ENCODE assay signal across 1 cellular context in the genomic region with DNA sequence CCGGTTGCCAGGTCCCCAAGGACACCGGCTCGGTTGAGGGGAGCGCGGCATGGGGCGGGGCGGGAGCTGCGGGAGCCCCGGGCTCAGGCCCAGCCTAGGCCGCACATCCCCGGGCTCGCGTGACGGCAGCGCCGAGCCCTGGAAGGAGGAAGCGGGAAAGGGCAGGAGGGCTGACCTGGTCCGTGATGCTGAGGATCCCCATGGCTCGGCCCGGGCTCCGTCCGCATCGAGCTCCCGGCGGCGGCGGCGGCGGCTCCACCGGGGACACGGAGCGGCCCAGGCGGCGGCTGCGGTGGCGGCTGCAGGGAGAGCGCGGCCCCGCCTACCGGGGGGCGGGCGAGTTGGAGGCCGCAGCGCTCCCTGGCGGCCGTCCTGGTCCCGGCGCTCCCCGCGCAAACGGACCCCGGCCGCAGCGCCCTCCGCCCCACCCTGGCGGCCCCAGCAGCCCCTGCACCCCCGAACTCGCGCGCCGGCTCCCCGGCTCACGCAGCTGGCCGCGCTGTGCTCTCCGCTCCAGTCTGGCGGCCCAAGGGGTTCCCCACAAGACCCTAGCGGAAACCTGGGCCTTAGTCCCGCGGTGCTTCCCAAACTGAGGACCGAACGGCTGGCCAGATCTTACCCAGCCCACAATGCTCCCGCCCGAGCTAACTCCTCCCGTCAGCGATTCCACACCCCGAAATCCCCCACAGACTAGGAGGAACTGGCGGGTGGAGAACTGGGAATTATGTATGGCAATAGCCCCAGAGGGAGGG.
TF ChIP-seq lines count a peak whose summit lies in the region.

Gene ANKRD52 (minus strand): TSS at position 317 of the 752 bp plus-strand sequence. CDS start 115 bp downstream, at position 202.

TF ChIP-seq in HEK293, 187 proteins besides CTCF, POLR2A, EP300 and RAD21 (continued from another document and continues in another):
- TF ChIP-seq PBX3 (CRISPR knock-in tag; IDR thresholded peaks at IDR 0.05) = no peak
- TF ChIP-seq KLF16 (tag by site-specific recombination; IDR thresholded peaks at IDR 0.05) = peak; percentile 87
- no peak for TF ChIP-seq ZNF548 (tag by site-specific recombination; IDR thresholded peaks at IDR 0.05)
- TF ChIP-seq ZNF510 (tag by site-specific recombination; IDR thresholded peaks at IDR 0.05; ENCODE audit: insufficient replicate concordance) = no peak
- TF ChIP-seq ZSCAN30 (tag by site-specific recombination; IDR thresholded peaks at IDR 0.05) = peak; percentile 89
- TF ChIP-seq, protein P1, sequence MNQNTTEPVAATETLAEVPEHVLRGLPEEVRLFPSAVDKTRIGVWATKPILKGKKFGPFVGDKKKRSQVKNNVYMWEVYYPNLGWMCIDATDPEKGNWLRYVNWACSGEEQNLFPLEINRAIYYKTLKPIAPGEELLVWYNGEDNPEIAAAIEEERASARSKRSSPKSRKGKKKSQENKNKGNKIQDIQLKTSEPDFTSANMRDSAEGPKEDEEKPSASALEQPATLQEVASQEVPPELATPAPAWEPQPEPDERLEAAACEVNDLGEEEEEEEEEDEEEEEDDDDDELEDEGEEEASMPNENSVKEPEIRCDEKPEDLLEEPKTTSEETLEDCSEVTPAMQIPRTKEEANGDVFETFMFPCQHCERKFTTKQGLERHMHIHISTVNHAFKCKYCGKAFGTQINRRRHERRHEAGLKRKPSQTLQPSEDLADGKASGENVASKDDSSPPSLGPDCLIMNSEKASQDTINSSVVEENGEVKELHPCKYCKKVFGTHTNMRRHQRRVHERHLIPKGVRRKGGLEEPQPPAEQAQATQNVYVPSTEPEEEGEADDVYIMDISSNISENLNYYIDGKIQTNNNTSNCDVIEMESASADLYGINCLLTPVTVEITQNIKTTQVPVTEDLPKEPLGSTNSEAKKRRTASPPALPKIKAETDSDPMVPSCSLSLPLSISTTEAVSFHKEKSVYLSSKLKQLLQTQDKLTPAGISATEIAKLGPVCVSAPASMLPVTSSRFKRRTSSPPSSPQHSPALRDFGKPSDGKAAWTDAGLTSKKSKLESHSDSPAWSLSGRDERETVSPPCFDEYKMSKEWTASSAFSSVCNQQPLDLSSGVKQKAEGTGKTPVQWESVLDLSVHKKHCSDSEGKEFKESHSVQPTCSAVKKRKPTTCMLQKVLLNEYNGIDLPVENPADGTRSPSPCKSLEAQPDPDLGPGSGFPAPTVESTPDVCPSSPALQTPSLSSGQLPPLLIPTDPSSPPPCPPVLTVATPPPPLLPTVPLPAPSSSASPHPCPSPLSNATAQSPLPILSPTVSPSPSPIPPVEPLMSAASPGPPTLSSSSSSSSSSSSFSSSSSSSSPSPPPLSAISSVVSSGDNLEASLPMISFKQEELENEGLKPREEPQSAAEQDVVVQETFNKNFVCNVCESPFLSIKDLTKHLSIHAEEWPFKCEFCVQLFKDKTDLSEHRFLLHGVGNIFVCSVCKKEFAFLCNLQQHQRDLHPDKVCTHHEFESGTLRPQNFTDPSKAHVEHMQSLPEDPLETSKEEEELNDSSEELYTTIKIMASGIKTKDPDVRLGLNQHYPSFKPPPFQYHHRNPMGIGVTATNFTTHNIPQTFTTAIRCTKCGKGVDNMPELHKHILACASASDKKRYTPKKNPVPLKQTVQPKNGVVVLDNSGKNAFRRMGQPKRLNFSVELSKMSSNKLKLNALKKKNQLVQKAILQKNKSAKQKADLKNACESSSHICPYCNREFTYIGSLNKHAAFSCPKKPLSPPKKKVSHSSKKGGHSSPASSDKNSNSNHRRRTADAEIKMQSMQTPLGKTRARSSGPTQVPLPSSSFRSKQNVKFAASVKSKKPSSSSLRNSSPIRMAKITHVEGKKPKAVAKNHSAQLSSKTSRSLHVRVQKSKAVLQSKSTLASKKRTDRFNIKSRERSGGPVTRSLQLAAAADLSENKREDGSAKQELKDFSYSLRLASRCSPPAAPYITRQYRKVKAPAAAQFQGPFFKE (tag by site-specific recombination; IDR thresholded peaks at IDR 0.05; ENCODE audit: borderline replicate concordance) = no peak
- no peak for TF ChIP-seq ZNF513 (tag by site-specific recombination; IDR thresholded peaks at IDR 0.05)
- no peak for TF ChIP-seq ZNF416 (tag by site-specific recombination; IDR thresholded peaks at IDR 0.05)
- TF ChIP-seq ZNF324 (tag by site-specific recombination; IDR thresholded peaks at IDR 0.05) = no peak
- TF ChIP-seq ZBTB6 (tag by site-specific recombination; IDR thresholded peaks at IDR 0.05) = peak; percentile 72
- peak; percentile 26; the same call in 1 of the 2 replicates for TF ChIP-seq ZSCAN16 (tag by site-specific recombination; IDR thresholded peaks at IDR 0.05)
- no peak for TF ChIP-seq ZNF175 (tag by site-specific recombination; IDR thresholded peaks at IDR 0.05)
- TF ChIP-seq OVOL3 (tag by site-specific recombination; IDR thresholded peaks at IDR 0.05) = no peak
- no peak for TF ChIP-seq HOXA7 (CRISPR knock-in tag; IDR thresholded peaks at IDR 0.05; ENCODE audit: borderline replicate concordance)
- TF ChIP-seq ZNF626 (tag by site-specific recombination; IDR thresholded peaks at IDR 0.05) = no peak
- TF ChIP-seq ZNF157 (tag by site-specific recombination; IDR thresholded peaks at IDR 0.05) = no peak
- peak; percentile 92 for TF ChIP-seq ZNF76 (tag by site-specific recombination; IDR thresholded peaks at IDR 0.05; ENCODE audit: borderline replicate concordance, low read depth)
- TF ChIP-seq, protein P2, sequence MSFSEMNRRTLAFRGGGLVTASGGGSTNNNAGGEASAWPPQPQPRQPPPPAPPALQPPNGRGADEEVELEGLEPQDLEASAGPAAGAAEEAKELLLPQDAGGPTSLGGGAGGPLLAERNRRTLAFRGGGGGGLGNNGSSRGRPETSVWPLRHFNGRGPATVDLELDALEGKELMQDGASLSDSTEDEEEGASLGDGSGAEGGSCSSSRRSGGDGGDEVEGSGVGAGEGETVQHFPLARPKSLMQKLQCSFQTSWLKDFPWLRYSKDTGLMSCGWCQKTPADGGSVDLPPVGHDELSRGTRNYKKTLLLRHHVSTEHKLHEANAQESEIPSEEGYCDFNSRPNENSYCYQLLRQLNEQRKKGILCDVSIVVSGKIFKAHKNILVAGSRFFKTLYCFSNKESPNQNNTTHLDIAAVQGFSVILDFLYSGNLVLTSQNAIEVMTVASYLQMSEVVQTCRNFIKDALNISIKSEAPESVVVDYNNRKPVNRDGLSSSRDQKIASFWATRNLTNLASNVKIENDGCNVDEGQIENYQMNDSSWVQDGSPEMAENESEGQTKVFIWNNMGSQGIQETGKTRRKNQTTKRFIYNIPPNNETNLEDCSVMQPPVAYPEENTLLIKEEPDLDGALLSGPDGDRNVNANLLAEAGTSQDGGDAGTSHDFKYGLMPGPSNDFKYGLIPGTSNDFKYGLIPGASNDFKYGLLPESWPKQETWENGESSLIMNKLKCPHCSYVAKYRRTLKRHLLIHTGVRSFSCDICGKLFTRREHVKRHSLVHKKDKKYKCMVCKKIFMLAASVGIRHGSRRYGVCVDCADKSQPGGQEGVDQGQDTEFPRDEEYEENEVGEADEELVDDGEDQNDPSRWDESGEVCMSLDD (tag by site-specific recombination; IDR thresholded peaks at IDR 0.05) = peak; percentile 64
- no peak for TF ChIP-seq ZNF26 (tag by site-specific recombination; IDR thresholded peaks at IDR 0.05)
- TF ChIP-seq ZNF664 (tag by site-specific recombination; IDR thresholded peaks at IDR 0.05) = no peak
- TF ChIP-seq ZNF311 (tag by site-specific recombination; IDR thresholded peaks at IDR 0.05; ENCODE audit: borderline replicate concordance) = no peak
- TF ChIP-seq ZNF132 (tag by site-specific recombination; IDR thresholded peaks at IDR 0.05; ENCODE audit: borderline replicate concordance) = no peak
- TF ChIP-seq TCF7L2 (IDR thresholded peaks at IDR 0.05; ENCODE audit: borderline replicate concordance, low read depth, low read length) = no peak
- no peak for TF ChIP-seq ZNF585B (tag by site-specific recombination; IDR thresholded peaks at IDR 0.05)
- TF ChIP-seq, protein P3, sequence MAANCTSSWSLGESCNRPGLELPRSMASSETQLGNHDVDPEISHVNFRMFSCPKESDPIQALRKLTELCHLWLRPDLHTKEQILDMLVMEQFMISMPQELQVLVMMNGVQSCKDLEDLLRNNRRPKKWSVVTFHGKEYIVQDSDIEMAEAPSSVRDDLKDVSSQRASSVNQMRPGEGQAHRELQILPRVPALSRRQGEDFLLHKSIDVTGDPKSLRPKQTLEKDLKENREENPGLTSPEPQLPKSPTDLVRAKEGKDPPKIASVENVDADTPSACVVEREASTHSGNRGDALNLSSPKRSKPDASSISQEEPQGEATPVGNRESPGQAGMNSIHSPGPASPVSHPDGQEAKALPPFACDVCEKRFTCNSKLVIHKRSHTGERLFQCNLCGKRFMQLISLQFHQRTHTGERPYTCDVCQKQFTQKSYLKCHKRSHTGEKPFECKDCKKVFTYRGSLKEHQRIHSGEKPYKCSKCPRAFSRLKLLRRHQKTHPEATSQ (tag by site-specific recombination; IDR thresholded peaks at IDR 0.05) = 0 out of 2 replicates have a peak, but pooled peaks have one; percentile 62
- no peak for TF ChIP-seq ZFP3 (tag by site-specific recombination; IDR thresholded peaks at IDR 0.05; ENCODE audit: low read depth)
- TF ChIP-seq ZNF335 (tag by site-specific recombination; conservative IDR thresholded peaks at IDR 0.05) = peak; percentile 73
- TF ChIP-seq, protein P4, sequence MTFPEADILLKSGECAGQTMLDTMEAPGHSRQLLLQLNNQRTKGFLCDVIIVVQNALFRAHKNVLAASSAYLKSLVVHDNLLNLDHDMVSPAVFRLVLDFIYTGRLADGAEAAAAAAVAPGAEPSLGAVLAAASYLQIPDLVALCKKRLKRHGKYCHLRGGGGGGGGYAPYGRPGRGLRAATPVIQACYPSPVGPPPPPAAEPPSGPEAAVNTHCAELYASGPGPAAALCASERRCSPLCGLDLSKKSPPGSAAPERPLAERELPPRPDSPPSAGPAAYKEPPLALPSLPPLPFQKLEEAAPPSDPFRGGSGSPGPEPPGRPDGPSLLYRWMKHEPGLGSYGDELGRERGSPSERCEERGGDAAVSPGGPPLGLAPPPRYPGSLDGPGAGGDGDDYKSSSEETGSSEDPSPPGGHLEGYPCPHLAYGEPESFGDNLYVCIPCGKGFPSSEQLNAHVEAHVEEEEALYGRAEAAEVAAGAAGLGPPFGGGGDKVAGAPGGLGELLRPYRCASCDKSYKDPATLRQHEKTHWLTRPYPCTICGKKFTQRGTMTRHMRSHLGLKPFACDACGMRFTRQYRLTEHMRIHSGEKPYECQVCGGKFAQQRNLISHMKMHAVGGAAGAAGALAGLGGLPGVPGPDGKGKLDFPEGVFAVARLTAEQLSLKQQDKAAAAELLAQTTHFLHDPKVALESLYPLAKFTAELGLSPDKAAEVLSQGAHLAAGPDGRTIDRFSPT (tag by site-specific recombination; IDR thresholded peaks at IDR 0.05) = no peak
- TF ChIP-seq SETDB1 (IDR thresholded peaks at IDR 0.05; ENCODE audit: insufficient read length, low read length) = no peak
- TF ChIP-seq ZNF155 (tag by site-specific recombination; IDR thresholded peaks at IDR 0.05) = no peak
- TF ChIP-seq WT1 (tag by site-specific recombination; IDR thresholded peaks at IDR 0.05) = no peak
- TF ChIP-seq ZBTB21 (tag by site-specific recombination; IDR thresholded peaks at IDR 0.05) = no peak
- TF ChIP-seq ZNF776 (tag by site-specific recombination; IDR thresholded peaks at IDR 0.05; ENCODE audit: borderline replicate concordance) = no peak
- no peak for TF ChIP-seq ZNF449 (tag by site-specific recombination; IDR thresholded peaks at IDR 0.05)
- TF ChIP-seq ZNF16 (tag by site-specific recombination; IDR thresholded peaks at IDR 0.05; ENCODE audit: low read depth) = no peak
